Comparison of ENCODE assay signal across 1 cellular context in genomic region chr11:63523151-63523550, GRCh38.
TF ChIP-seq lines count a peak whose summit lies in the region.

No MANE protein-coding gene starts in this region.

TF ChIP-seq in K562, 482 proteins besides CTCF, POLR2A, EP300 and RAD21:
- TF ChIP-seq ELF1 (tag; IDR thresholded peaks at IDR 0.05) (no peak), PHF20 (IDR thresholded peaks at IDR 0.05; ENCODE audit: partially characterized antibody) (no peak), ZKSCAN1 (IDR thresholded peaks at IDR 0.05; ENCODE audit: low read depth, low read length) (no peak), TAF7 (tag; IDR thresholded peaks at IDR 0.05) (no peak), POLR3A (IDR thresholded peaks at IDR 0.05; ENCODE audit: borderline replicate concordance, extremely low read depth, insufficient read depth, insufficient read length) (no peak), AFF4 (CRISPR knock-in tag; IDR thresholded peaks at IDR 0.05) (no peak), FIP1L1 (IDR thresholded peaks at IDR 0.05; ENCODE audit: low read depth, low read length, poor library complexity, severe bottlenecking) (no peak)
TF ChIP-seq in K562: peak in this region for 0.
